21 cellular contexts compared by ENCODE assay signal in genomic region chr22:43749473-43749872, GRCh38.
"Had no signal": no experiment of that assay in that cellular context is flagged by ENCODE, and none has a peak within 500 bp of the region (broad histone marks: within the 10 kb centered on the region; RNA-seq: fewer than 3 reads in every experiment).

No MANE protein-coding gene starts in this region.

- DNase-seq: KBM-7, MV-4-11, NCI-H1048, NCI-H1105, NCI-H1436 treated with DMSO at 0.1 percent for 48 hours, NCI-H1694, NCI-H187 treated with DMSO at 0.1 percent for 48 hours, NCI-H2029 treated with DMSO at 0.1 percent for 48 hours, NCI-H2107, NCI-H2227 treated with DMSO at 0.1 percent for 48 hours, NCI-H446, NCI-H510A, NCI-H524 treated with DMSO at 0.1 percent for 48 hours, NCI-H69, NCI-H774, Right ventricle myocardium superior, RPMI8226, SIG-M5 had no signal

- H3K9me3 ChIP-seq: SJSA1 had no signal

- H3K4me1 ChIP-seq: SJSA1 had no signal

- H3K27ac ChIP-seq: SJSA1, SK-N-MC had no signal

- H3K36me3 ChIP-seq: SJSA1 had no signal

- FAIRE-seq: RCC 7860 had no signal

- H3K4me3 ChIP-seq: SJSA1, SK-N-MC had no signal
